26 cellular contexts compared by ENCODE assay signal in the genomic region with DNA sequence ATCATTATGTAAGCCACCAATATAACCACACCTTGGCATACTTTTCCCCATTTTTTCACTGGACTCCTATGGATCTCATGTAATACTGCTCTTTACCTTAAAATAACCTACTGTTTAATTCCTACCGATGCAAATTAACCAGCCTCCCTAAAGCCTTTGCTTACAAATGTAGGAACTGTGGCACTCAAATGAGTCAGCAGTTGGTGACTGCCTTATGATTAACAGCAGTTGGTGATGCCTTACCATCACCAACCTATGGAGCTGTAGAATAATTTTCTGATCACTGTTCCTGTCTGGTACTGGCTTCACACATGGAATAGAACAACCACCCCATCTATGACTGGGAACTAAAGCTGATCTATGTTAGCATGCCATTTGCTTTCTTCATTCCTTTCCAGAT. TPM values are rescaled to one million over a fixed set of nuclear protein-coding genes. Genes with fewer than 3 reads are reported as not detected.
DNase-seq lines count a peak whose midpoint lies in the region; ATAC-seq, FAIRE-seq and TF ChIP-seq lines count a peak whose summit lies in the region.
"Had no signal": no experiment of that assay in that cellular context is flagged by ENCODE, and none has a peak within 500 bp of the region (broad histone marks: within the 10 kb centered on the region; RNA-seq: fewer than 3 reads in every experiment).

No MANE protein-coding gene starts in this region.

- peak; percentile 37 for FAIRE-seq in K562 (lab: Jason Lieb, UNC)
- FAIRE-seq: A204.1, D721Med, GM18507, HTR-8/SVneo had no signal

- no peak for TF ChIP-seq CTCF in K562 (IDR thresholded peaks at IDR 0.05 in 2 of 3, conservative IDR thresholded peaks at IDR 0.05 in 1 of 3; ENCODE audit: insufficient read depth in 2 of 3, low read depth in 1 of 3, low read length in 3 of 3)
- no peak for TF ChIP-seq CTCF in endodermal cell (conservative IDR thresholded peaks at IDR 0.05)

- no peak for TF ChIP-seq RAD21 in K562 (CRISPR knock-in tag; conservative IDR thresholded peaks at IDR 0.05 in 1 of 2, IDR thresholded peaks at IDR 0.05 in 1 of 2)

- intact Hi-C loops in activated naive CD4-positive, alpha-beta T cell treated with anti-CD3 and anti-CD28 coated beads for 36 hours (cut with micrococcal nuclease): no loop called here
- intact Hi-C loops in K562 (cut with micrococcal nuclease): no loop called here

- H3K9me3 ChIP-seq in K562 (replicated peaks; ENCODE audit: control insufficient read depth, insufficient read depth, low read depth, low read length): no peaks in the 10 kb centered on the region
- no peaks in the 10 kb centered on the region for H3K9me3 ChIP-seq in endodermal cell (ENCODE audit: control insufficient read depth, low read length)
- H3K9me3 ChIP-seq: BLaER1, HAP-1, SJSA1 had no signal

- H3K9me1 ChIP-seq in K562 (ENCODE audit: control insufficient read depth, insufficient read depth, low read length): no peaks in the 10 kb centered on the region

- in situ Hi-C loops in K562 (cut with MboI): no loop called here

- H3K4me3 ChIP-seq in K562: no peak overlapping the region
- no peak overlapping the region for H3K4me3 ChIP-seq in endodermal cell (ENCODE audit: low read length)
- H3K4me3 ChIP-seq: BLaER1, GM23338, HAP-1, SJSA1 had no signal

- H3K36me3 ChIP-seq in K562 (ENCODE audit: control insufficient read depth, insufficient read depth, low read length): peaks cover 96% of the 10 kb centered on the region
- H3K36me3 ChIP-seq in endodermal cell (ENCODE audit: control insufficient read depth, insufficient read depth, low read length): peaks cover 97% of the 10 kb centered on the region

- BruUV-seq in K562 (replicated peaks; lab: Mats Ljungman, UMichigan): no TSS peak

- no peak overlapping the region for H3K9ac ChIP-seq in K562 (ENCODE audit: insufficient read depth in 1 of 2, low read depth in 2 of 2, low read length in 2 of 2)
- H3K9ac ChIP-seq in endodermal cell (ENCODE audit: extremely low read depth, low read length, poor library complexity, severe bottlenecking): no peak overlapping the region
- H3K9ac ChIP-seq: BLaER1 had no signal

- H3K79me2 ChIP-seq in K562 (ENCODE audit: control insufficient read depth, insufficient read depth, low read length): no peaks in the 10 kb centered on the region

- H3K27ac ChIP-seq in K562 (ENCODE audit: extremely low read depth, low read depth, low read length): no peak overlapping the region
- no peak overlapping the region for H3K27ac ChIP-seq in endodermal cell (ENCODE audit: low read depth, low read length)
- H3K27ac ChIP-seq: BLaER1, SJSA1 had no signal

- no peak for TF ChIP-seq POLR2A in K562 (conservative IDR thresholded peaks at IDR 0.05)

- H3K9me3 Mint-ChIP-seq in activated naive CD4-positive, alpha-beta T cell treated with anti-CD3 and anti-CD28 coated beads for 36 hours: no peaks in the 10 kb centered on the region
- no peaks in the 10 kb centered on the region for H3K9me3 Mint-ChIP-seq in activated naive CD4-positive, alpha-beta T cell treated with anti-CD3 and anti-CD28 coated beads, Interleukin-2, amount 10 ng/mL, durations not matched to agents 7 days and 5 days
- H3K9me3 Mint-ChIP-seq in stimulated activated effector memory CD8-positive, alpha-beta T cell treated with anti-CD3 and anti-CD28 coated beads, Interleukin-12 subunit alpha, Interleukin-12 subunit beta, amount 100 ng/mL, for 72 hours: no peaks in the 10 kb centered on the region
- no peaks in the 10 kb centered on the region for H3K9me3 Mint-ChIP-seq in endodermal cell
- H3K9me3 Mint-ChIP-seq: CD4-positive, CD25-positive, alpha-beta regulatory T cell; GM23338; HFFc6 had no signal

- H3K27me3 Mint-ChIP-seq in activated naive CD4-positive, alpha-beta T cell treated with anti-CD3 and anti-CD28 coated beads for 36 hours (ENCODE audit: low read depth): no peaks in the 10 kb centered on the region
- no peaks in the 10 kb centered on the region for H3K27me3 Mint-ChIP-seq in activated naive CD4-positive, alpha-beta T cell treated with anti-CD3 and anti-CD28 coated beads, Interleukin-2, amount 10 ng/mL, durations not matched to agents 7 days and 5 days
- no peaks in the 10 kb centered on the region for H3K27me3 Mint-ChIP-seq in endodermal cell (ENCODE audit: insufficient read depth)
- H3K27me3 Mint-ChIP-seq: CD4-positive, CD25-positive, alpha-beta regulatory T cell had no signal

- H3K27me3 ChIP-seq in K562 (ENCODE audit: control insufficient read depth in 2 of 2, insufficient read depth in 2 of 2, low read length in 2 of 2): no peaks in the 10 kb centered on the region
- H3K27me3 ChIP-seq in endodermal cell (ENCODE audit: control insufficient read depth, insufficient read depth, low read length, poor library complexity, severe bottlenecking): no peaks in the 10 kb centered on the region
- H3K27me3 ChIP-seq: BLaER1, SJSA1 had no signal

- DNase-seq in activated naive CD4-positive, alpha-beta T cell treated with anti-CD3 and anti-CD28 coated beads for 36 hours: no peak
- DNase-seq in activated naive CD4-positive, alpha-beta T cell treated with anti-CD3 and anti-CD28 coated beads, Interleukin-2, amount 10 ng/mL, durations not matched to agents 7 days and 5 days: no peak
- DNase-seq in M059J (ENCODE audit: low read depth) (peak; percentile 12), K562 (ENCODE audit: extremely low read depth in 1 of 4, low spot score in 3 of 4) (no peak), endodermal cell (no peak)
- DNase-seq in stimulated activated effector memory CD8-positive, alpha-beta T cell treated with anti-CD3 and anti-CD28 coated beads, Interleukin-12 subunit alpha, Interleukin-12 subunit beta, amount 100 ng/mL, for 72 hours (ENCODE audit: low spot score in 2 of 2): no peak
- DNase-seq: CD4-positive, CD25-positive, alpha-beta regulatory T cell; HFFc6; KG1; NCI-H1105; NCI-H2029; NCI-H446; NCI-H524 treated with DMSO at 0.1 percent for 48 hours; NCI-H774; Right ventricle myocardium superior; RPMI8226 had no signal

- H2AFZ ChIP-seq in K562 (ENCODE audit: low read depth, low read length): no peak overlapping the region
- H2AFZ ChIP-seq: GM23338 had no signal

- no peak overlapping the region for H3K4me2 ChIP-seq in K562 (ENCODE audit: insufficient read depth, low read length)
- H3K4me2 ChIP-seq: BLaER1, GM23338 had no signal

- ATAC-seq in K562 (no peak), GM21390 (IDR thresholded peaks at IDR 0.05; ENCODE audit: unreplicated experiment) (no peak)
- ATAC-seq in stimulated activated effector memory CD8-positive, alpha-beta T cell treated with anti-CD3 and anti-CD28 coated beads, Interleukin-12 subunit alpha, Interleukin-12 subunit beta, amount 100 ng/mL, for 72 hours: no peak
- ATAC-seq: GM23338 had no signal

- H3K36me3 Mint-ChIP-seq in activated naive CD4-positive, alpha-beta T cell treated with anti-CD3 and anti-CD28 coated beads for 36 hours (ENCODE audit: low read depth): peaks cover 21% of the 10 kb centered on the region
- peaks cover 56% of the 10 kb centered on the region for H3K36me3 Mint-ChIP-seq in activated naive CD4-positive, alpha-beta T cell treated with anti-CD3 and anti-CD28 coated beads, Interleukin-2, amount 10 ng/mL, durations not matched to agents 7 days and 5 days
- no peaks in the 10 kb centered on the region for H3K36me3 Mint-ChIP-seq in stimulated activated effector memory CD8-positive, alpha-beta T cell treated with anti-CD3 and anti-CD28 coated beads, Interleukin-12 subunit alpha, Interleukin-12 subunit beta, amount 100 ng/mL, for 72 hours
- H3K36me3 Mint-ChIP-seq in endodermal cell (ENCODE audit: low read depth): peaks cover 79% of the 10 kb centered on the region

- TF ChIP-seq EP300 in K562 (IDR thresholded peaks at IDR 0.05; ENCODE audit: low read length): no peak

- 87% methylated on average over 1 of the region's 1 CpG for WGBS in K562 (ENCODE audit: insufficient coverage, low coverage, missing lambda C conversion rate)
- 97 to 100% methylated on average over 1 of the region's 1 CpG for WGBS in endodermal cell (ENCODE audit: insufficient coverage in 1 of 2, insufficient read length in 1 of 2), 2 experiments

- no peaks in the 10 kb centered on the region for H4K20me1 ChIP-seq in K562 (replicated peaks; ENCODE audit: control insufficient read depth, insufficient read depth, low read length)
- H4K20me1 ChIP-seq: BLaER1 had no signal

- POLR2A ChIA-PET in K562 (lab: Yijun Ruan, JAX): interaction anchor here (1.6 to 2.4 kb wide), 2 partner anchors 12 to 21 kb away, joined by 8 to 12 read pairs; partner anchors contain the start of gene PIAS3

- H3K4me1 ChIP-seq in K562 (replicated peaks in 1 of 2; ENCODE audit: control insufficient read depth in 2 of 2, insufficient read depth in 2 of 2, low read length in 2 of 2) (no peaks in the 10 kb centered on the region), endodermal cell (ENCODE audit: control insufficient read depth, insufficient read depth, low read length) (no peaks in the 10 kb centered on the region)
- H3K4me1 ChIP-seq: BLaER1, HAP-1, SJSA1 had no signal

- CTCF ChIA-PET in activated naive CD4-positive, alpha-beta T cell treated with anti-CD3 and anti-CD28 coated beads for 36 hours (lab: Charles Lee): interaction anchor here (1.1 to 1.3 kb wide), 2 partner anchors 9 to 13 kb away, joined by 3 to 6 read pairs; no protein-coding TSS in a partner anchor
- CTCF ChIA-PET in activated naive CD4-positive, alpha-beta T cell treated with anti-CD3 and anti-CD28 coated beads, Interleukin-2, amount 10 ng/mL, durations not matched to agents 7 days and 5 days (lab: Charles Lee): interaction anchor here (1.1 to 3.2 kb wide), 2 partner anchors 8 to 12 kb away, joined by 3 to 20 read pairs; partner anchors contain the start of gene NUDT17
- CTCF ChIA-PET in K562 (lab: Yijun Ruan, JAX; ENCODE audit: low intra/inter-chr PET ratio): no interaction called here

- H3K4me3 Mint-ChIP-seq in activated naive CD4-positive, alpha-beta T cell treated with anti-CD3 and anti-CD28 coated beads for 36 hours: no peak overlapping the region
- H3K4me3 Mint-ChIP-seq in activated naive CD4-positive, alpha-beta T cell treated with anti-CD3 and anti-CD28 coated beads, Interleukin-2, amount 10 ng/mL, durations not matched to agents 7 days and 5 days: no peak overlapping the region
- H3K4me3 Mint-ChIP-seq in stimulated activated effector memory CD8-positive, alpha-beta T cell treated with anti-CD3 and anti-CD28 coated beads, Interleukin-12 subunit alpha, Interleukin-12 subunit beta, amount 100 ng/mL, for 72 hours: no peak overlapping the region
- H3K4me3 Mint-ChIP-seq in endodermal cell: no peak overlapping the region
- H3K4me3 Mint-ChIP-seq: CD4-positive, CD25-positive, alpha-beta regulatory T cell; GM23338; HFFc6 had no signal

- peak overlapping the region; percentile 30 for H3K27ac Mint-ChIP-seq in activated naive CD4-positive, alpha-beta T cell treated with anti-CD3 and anti-CD28 coated beads for 36 hours
- H3K27ac Mint-ChIP-seq in activated naive CD4-positive, alpha-beta T cell treated with anti-CD3 and anti-CD28 coated beads, Interleukin-2, amount 10 ng/mL, durations not matched to agents 7 days and 5 days: no peak overlapping the region
- peak overlapping the region; percentile 34 for H3K27ac Mint-ChIP-seq in stimulated activated effector memory CD8-positive, alpha-beta T cell treated with anti-CD3 and anti-CD28 coated beads, Interleukin-12 subunit alpha, Interleukin-12 subunit beta, amount 100 ng/mL, for 72 hours
- no peak overlapping the region for H3K27ac Mint-ChIP-seq in endodermal cell
- H3K27ac Mint-ChIP-seq: GM23338, HFFc6 had no signal

- H3K4me1 Mint-ChIP-seq in activated naive CD4-positive, alpha-beta T cell treated with anti-CD3 and anti-CD28 coated beads for 36 hours (ENCODE audit: low read depth): no peaks in the 10 kb centered on the region
- no peaks in the 10 kb centered on the region for H3K4me1 Mint-ChIP-seq in activated naive CD4-positive, alpha-beta T cell treated with anti-CD3 and anti-CD28 coated beads, Interleukin-2, amount 10 ng/mL, durations not matched to agents 7 days and 5 days
- no peaks in the 10 kb centered on the region for H3K4me1 Mint-ChIP-seq in stimulated activated effector memory CD8-positive, alpha-beta T cell treated with anti-CD3 and anti-CD28 coated beads, Interleukin-12 subunit alpha, Interleukin-12 subunit beta, amount 100 ng/mL, for 72 hours
- no peaks in the 10 kb centered on the region for H3K4me1 Mint-ChIP-seq in endodermal cell
- H3K4me1 Mint-ChIP-seq: CD4-positive, CD25-positive, alpha-beta regulatory T cell; GM23338 had no signal

RNA-seq across cellular contexts. Expression of gene NUDT17, which starts 7.8 kb away (rescaled TPM):
- total RNA-seq in activated naive CD4-positive, alpha-beta T cell treated with anti-CD3 and anti-CD28 coated beads for 36 hours: 1 to 10 TPM; 3.2 to 3.4 TPM
- 3.1 and 3.2 TPM in 2 replicates for total RNA-seq in M059J (2014; rRNA removed; shearing (Covaris generic))
- 6.2 and 12.7 TPM in 2 replicates for total RNA-seq in K562 (2011; cell fraction: chromatin; rRNA removed; ENCODE audit: low replicate concordance)
- 9.2 and 11.2 TPM in 2 replicates for total RNA-seq in K562 (2011; cell fraction: nucleolus; rRNA removed)
- total RNA-seq in K562 (2011; cell fraction: nucleoplasm; rRNA removed): 8.9 and 9.3 TPM in 2 replicates
- total RNA-seq in K562 (2014; rRNA removed) (6.8 and 9.9 TPM in 2 replicates), K562 (2014; rRNA removed; fragmentation: Illumina TruSeq; extraction: Trizol) (4.5 and 5.5 TPM in 2 replicates), K562 (2015; rRNA removed; fragmentation: Illumina TruSeq; extraction: Trizol) (4.2 and 5.2 TPM in 2 replicates), K562 (2021) (6.1 and 7.2 TPM in 2 replicates), endodermal cell (1 to 10 TPM; 2.8 to 4.0 TPM)
- polyA plus RNA-seq in K562 (2011; rRNA removed) (10.0 and 11.4 TPM in 2 replicates), K562 (2014; fragmentation: Illumina TruSeq; extraction: Trizol) (7.6 and 8.3 TPM in 2 replicates), K562 (2014; fragmentation: Nextera tagmentation; extraction: Ambion mirVana) (1 to 10 TPM; 2.1 to 3.1 TPM), K562 (2014; rRNA removed) (7.8 and 10.7 TPM in 2 replicates)
- 12.3 and 14.2 TPM in 2 replicates for polyA plus RNA-seq in K562 (2011; cell fraction: cytosol; rRNA removed)
- polyA plus RNA-seq in K562 (2011; cell fraction: nucleus; rRNA removed): 23.3 and 33.1 TPM in 2 replicates
- polyA plus RNA-seq in K562 (2012): 7.8 and 14.5 TPM in 2 replicates
- 2.7 and 3.4 TPM in 2 replicates for polyA minus RNA-seq in K562 (2011; rRNA and poly(A)+ RNA removed)
- polyA minus RNA-seq in K562 (2011; cell fraction: cytosol; rRNA and poly(A)+ RNA removed): 2.9 and 5.9 TPM in 2 replicates
- 2.7 and 3.3 TPM in 2 replicates for polyA minus RNA-seq in K562 (2011; cell fraction: nucleus; rRNA and poly(A)+ RNA removed)
- polyA plus RNA-seq in endodermal cell (2013, experiment 1 of 2): 4.2 TPM
- 2.9 TPM for polyA plus RNA-seq in endodermal cell (2013, experiment 2 of 2)

RNA-seq across cellular contexts. Expression of gene POLR3C, which starts 13.7 kb away (rescaled TPM):
- total RNA-seq in activated naive CD4-positive, alpha-beta T cell treated with anti-CD3 and anti-CD28 coated beads for 36 hours: 10 to 100 TPM; 18.8 to 19.2 TPM
- total RNA-seq in M059J (2014; rRNA removed; shearing (Covaris generic)): 48.2 and 51.1 TPM in 2 replicates
- total RNA-seq in K562 (2011; cell fraction: chromatin; rRNA removed; ENCODE audit: low replicate concordance): 37.8 and 57.1 TPM in 2 replicates
- 31.2 and 31.5 TPM in 2 replicates for total RNA-seq in K562 (2011; cell fraction: nucleolus; rRNA removed)
- total RNA-seq in K562 (2011; cell fraction: nucleoplasm; rRNA removed): 25.9 and 26.0 TPM in 2 replicates
- total RNA-seq in K562 (2014; rRNA removed) (42.0 and 44.8 TPM in 2 replicates), K562 (2014; rRNA removed; fragmentation: Illumina TruSeq; extraction: Trizol) (50.7 and 53.9 TPM in 2 replicates), K562 (2015; rRNA removed; fragmentation: Illumina TruSeq; extraction: Trizol) (54.6 and 56.8 TPM in 2 replicates), K562 (2021) (45.2 and 46.0 TPM in 2 replicates), endodermal cell (10 to 100 TPM; 32.7 to 37.9 TPM)
- polyA plus RNA-seq in K562 (2011; rRNA removed) (31.5 and 42.9 TPM in 2 replicates), K562 (2014; fragmentation: Illumina TruSeq; extraction: Trizol) (58.1 and 64.1 TPM in 2 replicates), K562 (2014; fragmentation: Nextera tagmentation; extraction: Ambion mirVana) (10 to 100 TPM; 19.7 to 49.9 TPM), K562 (2014; rRNA removed) (36.9 and 43.5 TPM in 2 replicates)
- polyA plus RNA-seq in K562 (2011; cell fraction: cytosol; rRNA removed): 37.4 and 40.8 TPM in 2 replicates
- 36.4 and 38.6 TPM in 2 replicates for polyA plus RNA-seq in K562 (2011; cell fraction: nucleus; rRNA removed)
- 40.1 and 47.0 TPM in 2 replicates for polyA plus RNA-seq in K562 (2012)
- 66.4 and 95.6 TPM in 2 replicates for polyA minus RNA-seq in K562 (2011; rRNA and poly(A)+ RNA removed)
- 19.7 and 30.7 TPM in 2 replicates for polyA minus RNA-seq in K562 (2011; cell fraction: cytosol; rRNA and poly(A)+ RNA removed)
- 18.6 and 33.4 TPM in 2 replicates for polyA minus RNA-seq in K562 (2011; cell fraction: nucleus; rRNA and poly(A)+ RNA removed)
- 34.2 TPM for polyA plus RNA-seq in endodermal cell (2013, experiment 1 of 2)
- polyA plus RNA-seq in endodermal cell (2013, experiment 2 of 2): 27.8 TPM

RNA-seq across cellular contexts. Expression of gene RNF115, which starts 13.8 kb away (rescaled TPM):
- total RNA-seq in activated naive CD4-positive, alpha-beta T cell treated with anti-CD3 and anti-CD28 coated beads for 36 hours: 1 to 10 TPM; 7.5 to 8.0 TPM
- total RNA-seq in M059J (2014; rRNA removed; shearing (Covaris generic)): 15.1 and 17.9 TPM in 2 replicates
- total RNA-seq in K562 (2011; cell fraction: chromatin; rRNA removed; ENCODE audit: low replicate concordance): 11.8 and 34.8 TPM in 2 replicates
- total RNA-seq in K562 (2011; cell fraction: nucleolus; rRNA removed): 5.8 and 7.8 TPM in 2 replicates
- total RNA-seq in K562 (2011; cell fraction: nucleoplasm; rRNA removed): 12.8 and 21.9 TPM in 2 replicates
- total RNA-seq in K562 (2014; rRNA removed) (8.4 and 8.8 TPM in 2 replicates), K562 (2014; rRNA removed; fragmentation: Illumina TruSeq; extraction: Trizol) (12.5 and 13.6 TPM in 2 replicates), K562 (2015; rRNA removed; fragmentation: Illumina TruSeq; extraction: Trizol) (11.5 and 12.3 TPM in 2 replicates), K562 (2021) (9.5 and 10.2 TPM in 2 replicates), endodermal cell (10 to 100 TPM; 17.7 to 19.3 TPM)
- polyA plus RNA-seq in K562 (2011; rRNA removed) (12.1 and 14.3 TPM in 2 replicates), K562 (2014; fragmentation: Illumina TruSeq; extraction: Trizol) (8.4 and 9.9 TPM in 2 replicates), K562 (2014; fragmentation: Nextera tagmentation; extraction: Ambion mirVana) (1 to 10 TPM; 1.9 to 2.0 TPM), K562 (2014; rRNA removed) (6.9 and 7.8 TPM in 2 replicates)
- 3.6 and 6.3 TPM in 2 replicates for polyA plus RNA-seq in K562 (2011; cell fraction: cytosol; rRNA removed)
- 7.5 and 9.1 TPM in 2 replicates for polyA plus RNA-seq in K562 (2011; cell fraction: nucleus; rRNA removed)
- polyA plus RNA-seq in K562 (2012): 6.5 and 10.6 TPM in 2 replicates
- polyA minus RNA-seq in K562 (2011; rRNA and poly(A)+ RNA removed): 13.8 and 15.8 TPM in 2 replicates
- 2.5 and 3.6 TPM in 2 replicates for polyA minus RNA-seq in K562 (2011; cell fraction: cytosol; rRNA and poly(A)+ RNA removed)
- 4.0 and 6.6 TPM in 2 replicates for polyA minus RNA-seq in K562 (2011; cell fraction: nucleus; rRNA and poly(A)+ RNA removed)
- polyA plus RNA-seq in endodermal cell (2013, experiment 1 of 2): 8.6 TPM
- 9.9 TPM for polyA plus RNA-seq in endodermal cell (2013, experiment 2 of 2)

RNA-seq across cellular contexts. Expression of gene PIAS3, which starts 21.2 kb away (rescaled TPM):
- total RNA-seq in activated naive CD4-positive, alpha-beta T cell treated with anti-CD3 and anti-CD28 coated beads for 36 hours: 10 to 100 TPM; 19.1 to 19.6 TPM
- 31.5 and 36.6 TPM in 2 replicates for total RNA-seq in M059J (2014; rRNA removed; shearing (Covaris generic))
- total RNA-seq in K562 (2011; cell fraction: chromatin; rRNA removed; ENCODE audit: low replicate concordance): 64.2 and 113 TPM in 2 replicates
- 40.4 and 44.0 TPM in 2 replicates for total RNA-seq in K562 (2011; cell fraction: nucleolus; rRNA removed)
- total RNA-seq in K562 (2011; cell fraction: nucleoplasm; rRNA removed): 64.8 and 79.1 TPM in 2 replicates
- total RNA-seq in K562 (2014; rRNA removed): 7.9 and 10.4 TPM in 2 replicates
- 6.0 and 6.9 TPM in 2 replicates for total RNA-seq in K562 (2014; rRNA removed; fragmentation: Illumina TruSeq; extraction: Trizol)
- total RNA-seq in K562 (2015; rRNA removed; fragmentation: Illumina TruSeq; extraction: Trizol): 7.4 and 7.5 TPM in 2 replicates
- total RNA-seq in K562 (2021): 15.7 and 17.7 TPM in 2 replicates
- polyA plus RNA-seq in K562 (2011; rRNA removed): 8.5 and 16.5 TPM in 2 replicates
- polyA plus RNA-seq in K562 (2011; cell fraction: cytosol; rRNA removed): 14.3 and 15.1 TPM in 2 replicates
- polyA plus RNA-seq in K562 (2011; cell fraction: nucleus; rRNA removed): 72.5 and 78.3 TPM in 2 replicates
- polyA plus RNA-seq in K562 (2012): 16.7 and 21.4 TPM in 2 replicates
- polyA plus RNA-seq in K562 (2014; fragmentation: Illumina TruSeq; extraction: Trizol): 22.6 and 25.6 TPM in 2 replicates
- 1 to 10 TPM; 1.1 to 1.5 TPM for polyA plus RNA-seq in K562 (2014; fragmentation: Nextera tagmentation; extraction: Ambion mirVana)
- 14.3 and 16.2 TPM in 2 replicates for polyA plus RNA-seq in K562 (2014; rRNA removed)
- 6.3 and 7.1 TPM in 2 replicates for polyA minus RNA-seq in K562 (2011; rRNA and poly(A)+ RNA removed)
- polyA minus RNA-seq in K562 (2011; cell fraction: cytosol; rRNA and poly(A)+ RNA removed): 10.6 and 12.4 TPM in 2 replicates
- polyA minus RNA-seq in K562 (2011; cell fraction: nucleus; rRNA and poly(A)+ RNA removed): 10.9 and 17.9 TPM in 2 replicates
- total RNA-seq in endodermal cell: 10 to 100 TPM; 44.8 to 53.4 TPM
- polyA plus RNA-seq in endodermal cell (2013, experiment 1 of 2): 45.1 TPM
- polyA plus RNA-seq in endodermal cell (2013, experiment 2 of 2): 41.6 TPM

RNA-seq across cellular contexts. Expression of gene ANKRD35, which starts 48.0 kb away (rescaled TPM):
- total RNA-seq in activated naive CD4-positive, alpha-beta T cell treated with anti-CD3 and anti-CD28 coated beads for 36 hours: under 1 TPM; 0.19 to 0.20 TPM
- 0.12 and 0.25 TPM in 2 replicates for total RNA-seq in M059J (2014; rRNA removed; shearing (Covaris generic))
- not detected in 2 replicates for total RNA-seq in K562 (2011; cell fraction: chromatin; rRNA removed; ENCODE audit: low replicate concordance)
- total RNA-seq in K562 (2011; cell fraction: nucleolus; rRNA removed): not detected in 2 replicates
- not detected in 2 replicates for total RNA-seq in K562 (2011; cell fraction: nucleoplasm; rRNA removed)
- 0.12 and 0.14 TPM in 2 replicates for total RNA-seq in K562 (2014; rRNA removed)
- 0.07 TPM in 1 of 2 replicates, not detected in the other for total RNA-seq in K562 (2014; rRNA removed; fragmentation: Illumina TruSeq; extraction: Trizol)
- 0.08 TPM in 1 of 2 replicates, not detected in the other for total RNA-seq in K562 (2015; rRNA removed; fragmentation: Illumina TruSeq; extraction: Trizol)
- total RNA-seq in K562 (2021): 0.07 TPM in 1 of 2 replicates, not detected in the other
- not detected in 2 replicates for polyA plus RNA-seq in K562 (2011; rRNA removed)
- polyA plus RNA-seq in K562 (2011; cell fraction: cytosol; rRNA removed): 0.04 TPM in 1 of 2 replicates, not detected in the other
- 0.04 TPM in 1 of 2 replicates, not detected in the other for polyA plus RNA-seq in K562 (2011; cell fraction: nucleus; rRNA removed)
- polyA plus RNA-seq in K562 (2012): 0.07 and 0.08 TPM in 2 replicates
- 0.07 TPM in 1 of 2 replicates, not detected in the other for polyA plus RNA-seq in K562 (2014; fragmentation: Illumina TruSeq; extraction: Trizol)
- polyA plus RNA-seq in K562 (2014; fragmentation: Nextera tagmentation; extraction: Ambion mirVana): not detected
- 0.07 TPM in 1 of 2 replicates, not detected in the other for polyA plus RNA-seq in K562 (2014; rRNA removed)
- not detected in 2 replicates for polyA minus RNA-seq in K562 (2011; rRNA and poly(A)+ RNA removed)
- not detected in 2 replicates for polyA minus RNA-seq in K562 (2011; cell fraction: cytosol; rRNA and poly(A)+ RNA removed)
- not detected in 2 replicates for polyA minus RNA-seq in K562 (2011; cell fraction: nucleus; rRNA and poly(A)+ RNA removed)
- total RNA-seq in endodermal cell: 1 to 10 TPM in 1 of 2 donors, under 1 TPM in 1; 0.88 to 1.4 TPM
- polyA plus RNA-seq in endodermal cell (2013, experiment 1 of 2): 0.68 TPM
- 0.70 TPM for polyA plus RNA-seq in endodermal cell (2013, experiment 2 of 2)
- total RNA-seq: G401, SJSA1 had no signal

Comparison
In these comparisons a context has a peak if more than half of its experiments do, and no peak if none do; other contexts are left out.
1. H3K27ac Mint-ChIP-seq: peak in activated naive CD4-positive, alpha-beta T cell treated with anti-CD3 and anti-CD28 coated beads for 36 hours (single experiment) and stimulated activated effector memory CD8-positive, alpha-beta T cell treated with anti-CD3 and anti-CD28 coated beads, Interleukin-12 subunit alpha, Interleukin-12 subunit beta, amount 100 ng/mL, for 72 hours (single experiment); none in activated naive CD4-positive, alpha-beta T cell treated with anti-CD3 and anti-CD28 coated beads, Interleukin-2, amount 10 ng/mL, durations not matched to agents 7 days and 5 days (single experiment) and endodermal cell (single experiment).